2 cellular contexts compared by ENCODE assay signal in the genomic region with DNA sequence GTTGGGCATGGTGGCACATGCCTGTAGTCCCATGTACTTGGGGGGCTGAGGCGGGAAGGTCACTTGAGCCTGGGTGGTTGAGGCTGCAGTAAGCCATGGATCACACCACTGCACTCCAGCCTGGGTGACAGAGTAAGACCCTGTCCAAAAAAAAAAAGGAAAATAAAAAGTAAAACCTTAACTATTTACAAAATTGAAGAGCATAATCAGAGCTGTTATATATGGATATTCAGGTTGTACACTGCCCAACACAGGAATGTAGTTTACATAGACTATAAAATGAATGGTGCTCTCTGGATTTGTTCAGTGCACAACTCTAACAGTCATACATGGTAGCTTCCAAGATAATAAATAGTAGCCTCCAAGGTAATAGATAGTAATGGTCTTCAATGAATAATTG.
TF ChIP-seq lines count a peak whose summit lies in the region.

No MANE protein-coding gene starts in this region.

TF ChIP-seq in HepG2, 621 proteins besides CTCF, POLR2A, EP300 and RAD21:
- TF ChIP-seq ZNF841 (CRISPR knock-in tag; IDR thresholded peaks at IDR 0.05; ENCODE audit: borderline replicate concordance) (no peak), HOXD1 (CRISPR knock-in tag; IDR thresholded peaks at IDR 0.05) (no peak), SRSF1 (optimal IDR thresholded peaks at IDR 0.05; ENCODE audit: low read depth, low read length) (no peak), XRCC5 (optimal IDR thresholded peaks at IDR 0.05; ENCODE audit: low read length) (no peak), RFX5 (IDR thresholded peaks at IDR 0.05; ENCODE audit: low read depth, low read length) (no peak), ZSCAN30 (CRISPR knock-in tag; IDR thresholded peaks at IDR 0.05) (no peak), GTF2F1 (IDR thresholded peaks at IDR 0.05; ENCODE audit: low read length) (no peak), ARID2 (CRISPR knock-in tag; IDR thresholded peaks at IDR 0.05; ENCODE audit: borderline replicate concordance) (no peak), NCOA2 (CRISPR knock-in tag; IDR thresholded peaks at IDR 0.05) (no peak), LCORL (IDR thresholded peaks at IDR 0.05) (no peak), LCORL (CRISPR knock-in tag; IDR thresholded peaks at IDR 0.05) (no peak)
- TF ChIP-seq, protein P1, sequence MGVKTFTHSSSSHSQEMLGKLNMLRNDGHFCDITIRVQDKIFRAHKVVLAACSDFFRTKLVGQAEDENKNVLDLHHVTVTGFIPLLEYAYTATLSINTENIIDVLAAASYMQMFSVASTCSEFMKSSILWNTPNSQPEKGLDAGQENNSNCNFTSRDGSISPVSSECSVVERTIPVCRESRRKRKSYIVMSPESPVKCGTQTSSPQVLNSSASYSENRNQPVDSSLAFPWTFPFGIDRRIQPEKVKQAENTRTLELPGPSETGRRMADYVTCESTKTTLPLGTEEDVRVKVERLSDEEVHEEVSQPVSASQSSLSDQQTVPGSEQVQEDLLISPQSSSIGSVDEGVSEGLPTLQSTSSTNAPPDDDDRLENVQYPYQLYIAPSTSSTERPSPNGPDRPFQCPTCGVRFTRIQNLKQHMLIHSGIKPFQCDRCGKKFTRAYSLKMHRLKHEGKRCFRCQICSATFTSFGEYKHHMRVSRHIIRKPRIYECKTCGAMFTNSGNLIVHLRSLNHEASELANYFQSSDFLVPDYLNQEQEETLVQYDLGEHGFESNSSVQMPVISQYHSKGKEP (CRISPR knock-in tag; IDR thresholded peaks at IDR 0.05), result no peak
- TF ChIP-seq, protein P2, sequence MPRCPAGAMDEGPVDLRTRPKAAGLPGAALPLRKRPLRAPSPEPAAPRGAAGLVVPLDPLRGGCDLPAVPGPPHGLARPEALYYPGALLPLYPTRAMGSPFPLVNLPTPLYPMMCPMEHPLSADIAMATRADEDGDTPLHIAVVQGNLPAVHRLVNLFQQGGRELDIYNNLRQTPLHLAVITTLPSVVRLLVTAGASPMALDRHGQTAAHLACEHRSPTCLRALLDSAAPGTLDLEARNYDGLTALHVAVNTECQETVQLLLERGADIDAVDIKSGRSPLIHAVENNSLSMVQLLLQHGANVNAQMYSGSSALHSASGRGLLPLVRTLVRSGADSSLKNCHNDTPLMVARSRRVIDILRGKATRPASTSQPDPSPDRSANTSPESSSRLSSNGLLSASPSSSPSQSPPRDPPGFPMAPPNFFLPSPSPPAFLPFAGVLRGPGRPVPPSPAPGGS (CRISPR knock-in tag; IDR thresholded peaks at IDR 0.05), result no peak
- TF ChIP-seq, protein P3, sequence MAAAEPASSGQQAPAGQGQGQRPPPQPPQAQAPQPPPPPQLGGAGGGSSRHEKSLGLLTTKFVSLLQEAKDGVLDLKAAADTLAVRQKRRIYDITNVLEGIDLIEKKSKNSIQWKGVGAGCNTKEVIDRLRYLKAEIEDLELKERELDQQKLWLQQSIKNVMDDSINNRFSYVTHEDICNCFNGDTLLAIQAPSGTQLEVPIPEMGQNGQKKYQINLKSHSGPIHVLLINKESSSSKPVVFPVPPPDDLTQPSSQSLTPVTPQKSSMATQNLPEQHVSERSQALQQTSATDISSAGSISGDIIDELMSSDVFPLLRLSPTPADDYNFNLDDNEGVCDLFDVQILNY (CRISPR knock-in tag; conservative IDR thresholded peaks at IDR 0.05), result no peak

TF ChIP-seq in K562, 482 proteins besides CTCF, POLR2A, EP300 and RAD21:
- TF ChIP-seq, protein P4, sequence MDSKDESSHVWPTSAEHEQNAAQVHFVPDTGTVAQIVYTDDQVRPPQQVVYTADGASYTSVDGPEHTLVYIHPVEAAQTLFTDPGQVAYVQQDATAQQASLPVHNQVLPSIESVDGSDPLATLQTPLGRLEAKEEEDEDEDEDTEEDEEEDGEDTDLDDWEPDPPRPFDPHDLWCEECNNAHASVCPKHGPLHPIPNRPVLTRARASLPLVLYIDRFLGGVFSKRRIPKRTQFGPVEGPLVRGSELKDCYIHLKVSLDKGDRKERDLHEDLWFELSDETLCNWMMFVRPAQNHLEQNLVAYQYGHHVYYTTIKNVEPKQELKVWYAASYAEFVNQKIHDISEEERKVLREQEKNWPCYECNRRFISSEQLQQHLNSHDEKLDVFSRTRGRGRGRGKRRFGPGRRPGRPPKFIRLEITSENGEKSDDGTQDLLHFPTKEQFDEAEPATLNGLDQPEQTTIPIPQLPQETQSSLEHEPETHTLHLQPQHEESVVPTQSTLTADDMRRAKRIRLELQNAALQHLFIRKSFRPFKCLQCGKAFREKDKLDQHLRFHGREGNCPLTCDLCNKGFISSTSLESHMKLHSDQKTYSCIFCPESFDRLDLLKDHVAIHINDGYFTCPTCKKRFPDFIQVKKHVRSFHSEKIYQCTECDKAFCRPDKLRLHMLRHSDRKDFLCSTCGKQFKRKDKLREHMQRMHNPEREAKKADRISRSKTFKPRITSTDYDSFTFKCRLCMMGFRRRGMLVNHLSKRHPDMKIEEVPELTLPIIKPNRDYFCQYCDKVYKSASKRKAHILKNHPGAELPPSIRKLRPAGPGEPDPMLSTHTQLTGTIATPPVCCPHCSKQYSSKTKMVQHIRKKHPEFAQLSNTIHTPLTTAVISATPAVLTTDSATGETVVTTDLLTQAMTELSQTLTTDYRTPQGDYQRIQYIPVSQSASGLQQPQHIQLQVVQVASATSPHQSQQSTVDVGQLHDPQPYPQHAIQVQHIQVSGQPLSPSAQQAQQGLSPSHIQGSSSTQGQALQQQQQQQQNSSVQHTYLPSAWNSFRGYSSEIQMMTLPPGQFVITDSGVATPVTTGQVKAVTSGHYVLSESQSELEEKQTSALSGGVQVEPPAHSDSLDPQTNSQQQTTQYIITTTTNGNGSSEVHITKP (IDR thresholded peaks at IDR 0.05; ENCODE audit: partially characterized antibody), result peak; percentile 74
- no peak for TF ChIP-seq ZNF766 (CRISPR knock-in tag; conservative IDR thresholded peaks at IDR 0.05)
- no peak for TF ChIP-seq ZNF3 (CRISPR knock-in tag; IDR thresholded peaks at IDR 0.05)
- no peak for TF ChIP-seq ZNF316 (IDR thresholded peaks at IDR 0.05)
- TF ChIP-seq, protein P5, sequence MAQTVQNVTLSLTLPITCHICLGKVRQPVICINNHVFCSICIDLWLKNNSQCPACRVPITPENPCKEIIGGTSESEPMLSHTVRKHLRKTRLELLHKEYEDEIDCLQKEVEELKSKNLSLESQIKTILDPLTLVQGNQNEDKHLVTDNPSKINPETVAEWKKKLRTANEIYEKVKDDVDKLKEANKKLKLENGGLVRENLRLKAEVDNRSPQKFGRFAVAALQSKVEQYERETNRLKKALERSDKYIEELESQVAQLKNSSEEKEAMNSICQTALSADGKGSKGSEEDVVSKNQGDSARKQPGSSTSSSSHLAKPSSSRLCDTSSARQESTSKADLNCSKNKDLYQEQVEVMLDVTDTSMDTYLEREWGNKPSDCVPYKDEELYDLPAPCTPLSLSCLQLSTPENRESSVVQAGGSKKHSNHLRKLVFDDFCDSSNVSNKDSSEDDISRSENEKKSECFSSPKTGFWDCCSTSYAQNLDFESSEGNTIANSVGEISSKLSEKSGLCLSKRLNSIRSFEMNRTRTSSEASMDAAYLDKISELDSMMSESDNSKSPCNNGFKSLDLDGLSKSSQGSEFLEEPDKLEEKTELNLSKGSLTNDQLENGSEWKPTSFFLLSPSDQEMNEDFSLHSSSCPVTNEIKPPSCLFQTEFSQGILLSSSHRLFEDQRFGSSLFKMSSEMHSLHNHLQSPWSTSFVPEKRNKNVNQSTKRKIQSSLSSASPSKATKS (CRISPR knock-in tag; IDR thresholded peaks at IDR 0.05), result no peak
- no peak for TF ChIP-seq ZNF644 (tag; IDR thresholded peaks at IDR 0.05; ENCODE audit: low read depth)
TF ChIP-seq in K562: peak in this region for 1.
